ENCODE assay signal across 9 cellular contexts in the genomic region with DNA sequence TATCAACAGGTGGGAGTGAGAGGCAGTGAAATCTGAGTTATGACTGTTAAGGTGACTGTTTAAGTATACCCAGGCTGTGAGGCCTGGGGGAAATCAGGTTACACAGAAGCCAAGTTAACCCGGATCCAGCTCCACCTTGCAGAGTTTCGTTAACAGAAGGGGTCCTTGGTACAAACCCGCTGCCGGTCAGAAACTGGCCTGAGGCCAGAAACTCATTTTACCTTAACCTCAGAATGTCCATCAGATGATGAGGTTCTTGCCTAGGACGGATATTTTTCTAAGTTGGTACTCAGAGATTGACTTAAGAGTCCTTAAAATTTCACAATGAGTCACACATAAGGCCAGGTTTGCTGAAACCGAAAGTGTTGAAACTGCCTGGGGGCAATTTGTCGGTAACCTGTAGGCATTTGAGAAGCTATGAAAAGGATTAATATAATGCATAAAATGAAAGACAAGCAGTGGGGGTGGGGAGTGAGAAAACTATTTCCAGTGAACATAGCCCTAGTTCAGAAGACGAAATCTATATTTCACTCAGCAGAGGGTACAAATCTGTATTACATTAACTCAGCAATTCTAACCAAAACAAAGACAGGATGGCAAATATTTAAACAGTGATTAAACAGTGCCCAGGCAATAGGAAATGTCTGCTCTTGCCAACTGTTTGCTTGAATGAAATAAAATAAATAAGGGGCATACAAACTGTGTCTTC.
DNase-seq lines count a peak whose midpoint lies in the region; ATAC-seq and TF ChIP-seq lines count a peak whose summit lies in the region.
"Had no signal": no experiment of that assay in that cellular context is flagged by ENCODE, and none has a peak within 500 bp of the region (broad histone marks: within the 10 kb centered on the region; RNA-seq: fewer than 3 reads in every experiment).

No MANE protein-coding gene starts in this region.

- CTCF ChIA-PET in CD8-positive, alpha-beta memory T cell (lab: Charles Lee) = interaction anchor here (1.2 to 1.4 kb wide), 4 partner anchors 9 to 546 kb away, joined by 3 to 4 read pairs (median 3); no protein-coding TSS in a partner anchor

- WGBS in esophagus muscularis mucosa = 80% methylated on average over 8 of the region's 8 CpGs
- WGBS in lower leg skin, 2 donors = 63 to 69% methylated on average over 8 of the region's 8 CpGs

- no peaks in the 10 kb centered on the region for H3K36me3 ChIP-seq in CD8-positive, alpha-beta memory T cell (ENCODE audit: insufficient read depth, low read length)
- no peaks in the 10 kb centered on the region for H3K36me3 ChIP-seq in esophagus muscularis mucosa

- peaks cover 49 to 67% (median 57%) of the 10 kb centered on the region in 3 donors for H3K4me1 Mint-ChIP-seq in CD8-positive, alpha-beta memory T cell
- H3K4me1 Mint-ChIP-seq in stimulated activated memory B cell treated with anti-CD40 and anti-IgM and Interleukin-4, amounts not matched to agents 10 μg/mL and 1 μg/mL and 100 μg/mL, for 72 hours = peaks cover 58% of the 10 kb centered on the region

- H3K9me3 ChIP-seq in CD8-positive, alpha-beta memory T cell (ENCODE audit: low read length) = no peaks in the 10 kb centered on the region
- no peaks in the 10 kb centered on the region for H3K9me3 ChIP-seq in esophagus muscularis mucosa

- H3K27me3 Mint-ChIP-seq in CD8-positive, alpha-beta memory T cell = no peaks in the 10 kb centered on the region
- H3K27me3 Mint-ChIP-seq in stimulated activated memory B cell treated with anti-CD40 and anti-IgM and Interleukin-4, amounts not matched to agents 10 μg/mL and 1 μg/mL and 100 μg/mL, for 72 hours = no peaks in the 10 kb centered on the region

- POLR2A ChIA-PET in CD8-positive, alpha-beta memory T cell (lab: Charles Lee) = interaction anchor here (1.9 kb wide), 1 partner anchor 369 kb away, joined by 13 read pairs; the partner anchor contains the start of gene TRIM13

- peak overlapping the region; percentile 84 to 99 (median 94) for H3K27ac Mint-ChIP-seq in CD8-positive, alpha-beta memory T cell
- peak overlapping the region; percentile 88 for H3K27ac Mint-ChIP-seq in stimulated activated memory B cell treated with anti-CD40 and anti-IgM and Interleukin-4, amounts not matched to agents 10 μg/mL and 1 μg/mL and 100 μg/mL, for 72 hours
- H3K27ac Mint-ChIP-seq: dendritic cell treated with granulocyte-macrophage colony-stimulating factor and Interleukin-4, amounts not matched to agents 40 ng/mL and 50 ng/mL, for 4 days had no signal

- in situ Hi-C loops in G401 (cut with HindIII; ENCODE audit: low sequenced_read_pairs) = no loop called here

- no peak for TF ChIP-seq EP300 in esophagus muscularis mucosa (IDR thresholded peaks at IDR 0.05)

- peak; percentile 53 for ATAC-seq in GM21526 (IDR thresholded peaks at IDR 0.05; ENCODE audit: low FRiP score, unreplicated experiment)
- peak; percentile 69 to 74 for ATAC-seq in activated CD4-positive, CD25-positive, alpha-beta regulatory T cell treated with anti-CD3 and anti-CD28 coated beads, Interleukin-2, amount 50 U/mL, for 24 hours
- peak; percentile 70 for ATAC-seq in stimulated activated memory B cell treated with anti-CD40 and anti-IgM and Interleukin-4, amounts not matched to agents 10 μg/mL and 1 μg/mL and 100 μg/mL, for 72 hours

- peaks cover 0 to 8% (median 2%) of the 10 kb centered on the region in 3 donors for H3K36me3 Mint-ChIP-seq in CD8-positive, alpha-beta memory T cell
- H3K36me3 Mint-ChIP-seq in stimulated activated memory B cell treated with anti-CD40 and anti-IgM and Interleukin-4, amounts not matched to agents 10 μg/mL and 1 μg/mL and 100 μg/mL, for 72 hours = no peaks in the 10 kb centered on the region

- peak overlapping the region; percentile 69 for H3K27ac ChIP-seq in CD8-positive, alpha-beta memory T cell (ENCODE audit: low read depth, low read length)
- H3K27ac ChIP-seq in esophagus muscularis mucosa (replicated peaks in 1 of 4) = no peak overlapping the region

- H3K9me3 Mint-ChIP-seq in CD8-positive, alpha-beta memory T cell = no peaks in the 10 kb centered on the region
- no peaks in the 10 kb centered on the region for H3K9me3 Mint-ChIP-seq in stimulated activated memory B cell treated with anti-CD40 and anti-IgM and Interleukin-4, amounts not matched to agents 10 μg/mL and 1 μg/mL and 100 μg/mL, for 72 hours
- H3K9me3 Mint-ChIP-seq: dendritic cell treated with granulocyte-macrophage colony-stimulating factor and Interleukin-4, amounts not matched to agents 40 ng/mL and 50 ng/mL, for 4 days had no signal

- intact Hi-C loops in esophagus muscularis mucosa (cut with DNase I) = no loop called here
- intact Hi-C loops in lower leg skin (cut with DNase I; ENCODE audit: low total_unique reads) = no loop called here

- TF ChIP-seq POLR2A in esophagus muscularis mucosa (IDR thresholded peaks at IDR 0.05; ENCODE audit: low read depth) (no peak), lower leg skin (IDR thresholded peaks at IDR 0.05) (no peak)

- peaks cover 37% of the 10 kb centered on the region for H3K4me1 ChIP-seq in CD8-positive, alpha-beta memory T cell (ENCODE audit: insufficient read depth, low read length)
- H3K4me1 ChIP-seq in esophagus muscularis mucosa = no peaks in the 10 kb centered on the region

- no peak for TF ChIP-seq CTCF in LNCaP clone FGC (IDR thresholded peaks at IDR 0.05; ENCODE audit: control insufficient read depth, extremely low read depth, insufficient read depth)
- no peak for TF ChIP-seq CTCF in esophagus muscularis mucosa (IDR thresholded peaks at IDR 0.05)
- no peak for TF ChIP-seq CTCF in lower leg skin (IDR thresholded peaks at IDR 0.05)

- DNase-seq in CD8-positive, alpha-beta memory T cell = peak in 3 of 5 donors; percentile 16 to 70 (median 49)
- peak; percentile 91 for DNase-seq in LNCaP clone FGC (ENCODE audit: low read depth)
- peak; percentile 17 for DNase-seq in esophagus muscularis mucosa (ENCODE audit: extremely low spot score)
- no peak for DNase-seq in lower leg skin (ENCODE audit: low spot score in 2 of 2)
- DNase-seq in G401 (ENCODE audit: low spot score) = no peak

- H3K4me3 ChIP-seq in CD8-positive, alpha-beta memory T cell (ENCODE audit: low read length) = peak overlapping the region; percentile 39
- H3K4me3 ChIP-seq in LNCaP clone FGC (ENCODE audit: low read depth, low read length) (peak overlapping the region; percentile 1), esophagus muscularis mucosa (no peak overlapping the region), lower leg skin (ENCODE audit: low read depth, poor library complexity, severe bottlenecking) (no peak overlapping the region)

- H3K27me3 ChIP-seq in CD8-positive, alpha-beta memory T cell (ENCODE audit: insufficient read depth, low read length, poor library complexity, severe bottlenecking) = no peaks in the 10 kb centered on the region
- H3K27me3 ChIP-seq in esophagus muscularis mucosa = no peaks in the 10 kb centered on the region

- H3K4me3 Mint-ChIP-seq in CD8-positive, alpha-beta memory T cell = peak overlapping the region; percentile 63 to 87 (median 78)
- peak overlapping the region; percentile 63 for H3K4me3 Mint-ChIP-seq in stimulated activated memory B cell treated with anti-CD40 and anti-IgM and Interleukin-4, amounts not matched to agents 10 μg/mL and 1 μg/mL and 100 μg/mL, for 72 hours
- H3K4me3 Mint-ChIP-seq: dendritic cell treated with granulocyte-macrophage colony-stimulating factor and Interleukin-4, amounts not matched to agents 40 ng/mL and 50 ng/mL, for 4 days had no signal

Comparison
In these comparisons a context has a peak if more than half of its experiments do, and no peak if none do; other contexts are left out.
1. DNase-seq: peak in CD8-positive, alpha-beta memory T cell (3 of 5), LNCaP clone FGC (single experiment) and esophagus muscularis mucosa (single experiment); none in lower leg skin (0 of 2) and G401 (single experiment).
2. H3K4me3 ChIP-seq: peak in CD8-positive, alpha-beta memory T cell (single experiment) and LNCaP clone FGC (single experiment); none in esophagus muscularis mucosa (0 of 4) and lower leg skin (single experiment).
3. Peak in every context shown above with its lines, with median percentiles within 50 percentile points of each other: ATAC-seq.